ENCODE assay signal across 12 cellular contexts in the genomic region with DNA sequence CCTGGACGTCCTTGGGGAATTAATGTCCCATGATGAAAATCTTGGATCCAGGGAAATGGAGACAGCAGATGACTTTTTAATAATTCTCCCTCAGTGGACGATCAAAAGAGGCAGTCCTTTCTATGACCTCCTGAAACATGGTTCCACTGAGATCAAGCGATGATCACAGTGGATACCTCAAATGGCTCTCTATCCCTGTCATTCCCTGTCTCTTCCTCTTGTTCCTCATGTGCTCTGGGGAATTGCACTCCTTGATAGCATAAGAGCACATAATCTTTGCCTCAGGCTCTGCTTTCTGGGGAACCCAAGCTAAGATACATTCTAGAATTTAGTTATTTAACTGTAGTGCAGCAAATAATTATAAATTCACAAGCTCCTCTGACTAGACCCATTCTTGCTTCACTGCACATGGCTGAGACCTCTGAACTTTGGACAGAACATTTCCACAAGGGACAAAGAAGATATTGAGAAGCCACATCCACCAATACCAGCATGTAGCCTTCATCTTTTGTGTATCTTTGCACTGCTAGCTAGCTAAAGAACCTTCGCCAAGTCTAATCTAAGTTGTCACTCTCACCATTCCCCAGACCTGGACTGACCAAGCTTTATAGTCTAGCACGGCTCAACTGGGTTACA.
"Had no signal": no experiment of that assay in that cellular context is flagged by ENCODE, and none has a peak within 500 bp of the region (broad histone marks: within the 10 kb centered on the region; RNA-seq: fewer than 3 reads in every experiment).

No MANE protein-coding gene starts in this region.

- H3K27me3 ChIP-seq: colonic mucosa, esophagus squamous epithelium, hepatocyte, neutrophil, ovary, right atrium auricular region had no signal

- H3K79me2 ChIP-seq: hepatocyte had no signal

- DNase-seq: colonic mucosa; esophagus squamous epithelium; left colon; left ventricle myocardium superior; mucosa of descending colon; naive thymus-derived CD8-positive, alpha-beta T cell; ovary; stimulated activated naive CD4-positive, alpha-beta T cell had no signal

- H2AFZ ChIP-seq: hepatocyte had no signal

- H3K36me3 ChIP-seq: colonic mucosa, esophagus squamous epithelium, neutrophil, ovary, right atrium auricular region had no signal

- H3K27ac ChIP-seq: colonic mucosa, esophagus squamous epithelium, foreskin keratinocyte, hepatocyte, neutrophil, ovary, right atrium auricular region had no signal

- H3K4me2 ChIP-seq: hepatocyte had no signal

- H3K4me3 ChIP-seq: colonic mucosa, esophagus squamous epithelium, hepatocyte, mucosa of descending colon, ovary, right atrium auricular region had no signal

- H3K9me3 ChIP-seq: colonic mucosa, esophagus squamous epithelium, mucosa of descending colon, neutrophil, ovary, right atrium auricular region had no signal

- H3K4me1 ChIP-seq: colonic mucosa, esophagus squamous epithelium, foreskin keratinocyte, right atrium auricular region had no signal

- ATAC-seq: foreskin keratinocyte; left colon; left ventricle myocardium superior; mucosa of descending colon; naive thymus-derived CD8-positive, alpha-beta T cell had no signal
